In genomic region chr15:94524565-94524964, GRCh38 we compare ENCODE assay signal across 25 cellular contexts.
DNase-seq lines count a peak whose midpoint lies in the region; ATAC-seq, FAIRE-seq and TF ChIP-seq lines count a peak whose summit lies in the region.
"Had no signal": no experiment of that assay in that cellular context is flagged by ENCODE, and none has a peak within 500 bp of the region (broad histone marks: within the 10 kb centered on the region; RNA-seq: fewer than 3 reads in every experiment).

No MANE protein-coding gene starts in this region.

- H3K4me3 Mint-ChIP-seq in Calu3 (ENCODE audit: low read depth, unreplicated experiment) (no peak overlapping the region), type B pancreatic cell (no peak overlapping the region)
- H3K4me3 Mint-ChIP-seq: CD4-positive, alpha-beta T cell; IgD-negative memory B cell had no signal

- TF ChIP-seq EP300 in HepG2 (IDR thresholded peaks at IDR 0.05; ENCODE audit: low read depth in 2 of 2, low read length in 2 of 2) (no peak), HepG2 (CRISPR knock-in tag; IDR thresholded peaks at IDR 0.05; ENCODE audit: borderline replicate concordance) (no peak)

- H3K27ac Mint-ChIP-seq in Calu3 (ENCODE audit: unreplicated experiment) (no peak overlapping the region), type B pancreatic cell (no peak overlapping the region)
- H3K27ac Mint-ChIP-seq: CD4-positive, alpha-beta T cell; IgD-negative memory B cell had no signal

- no peak overlapping the region for H2AFZ ChIP-seq in HepG2 (ENCODE audit: low read length)

- TF ChIP-seq POLR2A in HepG2 (IDR thresholded peaks at IDR 0.05; ENCODE audit: insufficient read depth in 1 of 2, low read depth in 2 of 2, low read length in 2 of 2) (no peak), spleen (IDR thresholded peaks at IDR 0.05) (no peak)

- no peak for TF ChIP-seq RAD21 in HepG2 (CRISPR knock-in tag; IDR thresholded peaks at IDR 0.05)

- CTCF ChIA-PET in Calu3 (lab: Charles Lee) (no interaction called here), HepG2 (lab: Yijun Ruan, JAX; ENCODE audit: low intra/inter-chr PET ratio, low total read pairs) (no interaction called here)

- intact Hi-C loops in Calu3 (cut with micrococcal nuclease; ENCODE audit: unreplicated experiment) (no loop called here), HepG2 (cut with micrococcal nuclease; ENCODE audit: unreplicated experiment) (no loop called here), spleen (cut with DNase I; ENCODE audit: low total_unique reads) (no loop called here)

- no peak for FAIRE-seq in HepG2 (lab: Jason Lieb, UNC)
- FAIRE-seq: A204.1, D721Med, H1, HTR-8/SVneo, RCC 7860 had no signal

- H3K79me2 ChIP-seq in HepG2 (ENCODE audit: insufficient read depth, low read length): no peaks in the 10 kb centered on the region

- POLR2A ChIA-PET in HepG2 (lab: Yijun Ruan, JAX): no interaction called here

- in situ Hi-C loops in HepG2 (cut with HindIII; ENCODE audit: extremely low pct_ligation_motif_present, low pct_unique_long_range_greater_than_20kb): no loop called here

- H3K27me3 ChIP-seq in HepG2 (ENCODE audit: control insufficient read depth in 1 of 2, insufficient read depth in 2 of 2, low read length in 2 of 2): no peaks in the 10 kb centered on the region
- H3K27me3 ChIP-seq in spleen (replicated peaks in 1 of 7): no peaks in the 10 kb centered on the region

- H3K4me1 ChIP-seq in HepG2 (ENCODE audit: insufficient read depth, low read length): no peaks in the 10 kb centered on the region
- no peaks in the 10 kb centered on the region for H3K4me1 ChIP-seq in spleen

- no peaks in the 10 kb centered on the region for H3K36me3 ChIP-seq in HepG2 (replicated peaks in 1 of 2; ENCODE audit: control insufficient read depth in 1 of 2, insufficient read depth in 2 of 2, low read length in 2 of 2)
- H3K36me3 ChIP-seq in spleen: no peaks in the 10 kb centered on the region

- H3K4me1 Mint-ChIP-seq in Calu3 (ENCODE audit: low read depth, unreplicated experiment) (no peaks in the 10 kb centered on the region), type B pancreatic cell (ENCODE audit: unreplicated experiment) (peaks cover 6% of the 10 kb centered on the region)
- H3K4me1 Mint-ChIP-seq: IgD-negative memory B cell had no signal

- H3K4me3 ChIP-seq in epithelial cell of esophagus (ENCODE audit: low read length) (no peak overlapping the region), HepG2 (replicated peaks in 1 of 3; ENCODE audit: insufficient read depth in 1 of 3, low read depth in 2 of 3, low read length in 3 of 3) (no peak overlapping the region), spleen (no peak overlapping the region)
- H3K4me3 ChIP-seq: SK-N-MC had no signal

- no peaks in the 10 kb centered on the region for H4K20me1 ChIP-seq in HepG2 (ENCODE audit: insufficient read depth, low read length)

- H3K4me2 ChIP-seq in HepG2 (ENCODE audit: low read depth, low read length): no peak overlapping the region

- BruUV-seq in Calu3 (replicated peaks; lab: Mats Ljungman, UMichigan) (no TSS peak), HepG2 (replicated peaks; lab: Mats Ljungman, UMichigan) (no TSS peak)

- DNase-seq in Calu3: peak; percentile 13
- DNase-seq in HT-29 (ENCODE audit: low spot score): peak; percentile 46
- DNase-seq in epithelial cell of esophagus (ENCODE audit: low read depth): peak; percentile 83
- DNase-seq in HepG2 (ENCODE audit: low spot score): no peak
- no peak for DNase-seq in type B pancreatic cell (ENCODE audit: extremely low spot score, unreplicated experiment)
- no peak for DNase-seq in COR-L47 (lab: John Stamatoyannopoulos, UW)
- DNase-seq in spleen: no peak
- DNase-seq: CD4-positive, alpha-beta T cell; Karpas-422; MM.1S; NCI-H1092; NCI-H1436 treated with DMSO at 0.1 percent for 48 hours; NCI-H2029; NCI-H2171; NCI-H446 treated with DMSO at 0.1 percent for 48 hours; NK-92 treated with Interleukin-12 subunit alpha and Interleukin-12 subunit beta, amount 100 ng/mL, for 24 hours; SHP77 had no signal

- H3K9me3 Mint-ChIP-seq in Calu3 (ENCODE audit: low read depth, unreplicated experiment) (peaks cover 14% of the 10 kb centered on the region), type B pancreatic cell (peaks cover 8% of the 10 kb centered on the region)

- H3K36me3 Mint-ChIP-seq in Calu3 (ENCODE audit: insufficient read depth, unreplicated experiment) (no peaks in the 10 kb centered on the region), type B pancreatic cell (peaks cover 4% of the 10 kb centered on the region)
- H3K36me3 Mint-ChIP-seq: IgD-negative memory B cell had no signal

- H3K27ac ChIP-seq in HepG2 (ENCODE audit: extremely low read length, insufficient read depth, low read length) (no peak overlapping the region), spleen (no peak overlapping the region)
- H3K27ac ChIP-seq: SK-N-MC had no signal

- H3K9me3 ChIP-seq in HepG2 (ENCODE audit: low read length): peaks cover 38% of the 10 kb centered on the region
- H3K9me3 ChIP-seq in spleen: no peaks in the 10 kb centered on the region

- 0% methylated on average over 2 of the region's 2 CpGs for WGBS in HepG2 (ENCODE audit: low lambda C conversion rate)
- WGBS in spleen, 5 donors: 76 to 90% (median 78%) methylated on average over 2 of the region's 2 CpGs

- ATAC-seq in HepG2 (no peak; the same call in 2 of the 3 replicates), HG03457 (IDR thresholded peaks at IDR 0.05; ENCODE audit: unreplicated experiment) (no peak)

- TF ChIP-seq CTCF in Calu3 (IDR thresholded peaks at IDR 0.05; ENCODE audit: unreplicated experiment): no peak
- no peak for TF ChIP-seq CTCF in epithelial cell of esophagus (IDR thresholded peaks at IDR 0.05; ENCODE audit: insufficient read depth, low read depth, low read length, missing control alignments)
- TF ChIP-seq CTCF in HepG2 (CRISPR knock-in tag; IDR thresholded peaks at IDR 0.05): no peak
- TF ChIP-seq CTCF in type B pancreatic cell (conservative IDR thresholded peaks at IDR 0.05): no peak
- no peak for TF ChIP-seq CTCF in spleen (IDR thresholded peaks at IDR 0.05 in 8 of 11, conservative IDR thresholded peaks at IDR 0.05 in 3 of 11)

- no peak overlapping the region for H3K9ac ChIP-seq in HepG2 (ENCODE audit: insufficient read depth, low read depth, low read length)

- H3K27me3 Mint-ChIP-seq in Calu3 (ENCODE audit: unreplicated experiment) (no peaks in the 10 kb centered on the region), type B pancreatic cell (no peaks in the 10 kb centered on the region)

TF ChIP-seq in HepG2, 621 proteins besides CTCF, POLR2A, EP300 and RAD21:
- TF ChIP-seq FOSL2 (CRISPR knock-in tag; IDR thresholded peaks at IDR 0.05): peak; percentile 54
- no peak for TF ChIP-seq ZNF414 (CRISPR knock-in tag; IDR thresholded peaks at IDR 0.05)

Comparison
In these comparisons a context has a peak if more than half of its experiments do, and no peak if none do; other contexts are left out.
1. DNase-seq: peak in Calu3 (single experiment), HT-29 (single experiment) and epithelial cell of esophagus (single experiment); none in HepG2 (single experiment), type B pancreatic cell (single experiment), COR-L47 (single experiment) and spleen (single experiment).